14 cellular contexts compared by ENCODE assay signal in the genomic region with DNA sequence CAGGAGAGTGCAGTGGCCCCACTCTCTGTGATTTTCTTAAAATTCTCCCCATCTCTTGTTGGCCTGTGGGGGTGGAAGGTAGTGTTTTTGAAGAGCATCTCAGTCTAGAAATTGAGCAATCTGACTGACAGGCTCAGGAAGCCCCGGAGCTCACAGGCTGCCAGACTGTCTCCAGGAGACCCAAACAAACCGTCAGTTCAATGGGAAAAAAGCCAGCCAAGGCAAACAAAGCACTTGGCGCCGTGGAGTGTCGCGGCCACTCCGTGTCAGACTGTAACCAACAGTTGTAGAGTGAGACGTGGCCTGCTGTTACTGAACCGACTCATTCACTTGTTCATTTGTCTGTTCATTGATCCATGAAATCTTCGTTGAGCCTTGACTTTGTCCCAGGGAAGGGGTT. TPM values are rescaled to one million over a fixed set of nuclear protein-coding genes. Genes with fewer than 3 reads are reported as not detected.
DNase-seq lines count a peak whose midpoint lies in the region; ATAC-seq and TF ChIP-seq lines count a peak whose summit lies in the region.
"Had no signal": no experiment of that assay in that cellular context is flagged by ENCODE, and none has a peak within 500 bp of the region (broad histone marks: within the 10 kb centered on the region; RNA-seq: fewer than 3 reads in every experiment).

No MANE protein-coding gene starts in this region.

- no peaks in the 10 kb centered on the region for H3K4me1 Mint-ChIP-seq in stimulated activated naive CD8-positive, alpha-beta T cell treated with anti-CD3 and anti-CD28 coated beads, Interleukin-15, amount 100 ng/mL, for 72 hours

- H3K27ac Mint-ChIP-seq in stimulated activated naive CD8-positive, alpha-beta T cell treated with anti-CD3 and anti-CD28 coated beads, Interleukin-15, amount 100 ng/mL, for 72 hours = no peak overlapping the region
- H3K27ac Mint-ChIP-seq: activated naive CD4-positive, alpha-beta T cell treated with anti-CD3 and anti-CD28 coated beads, Interleukin-2, amount 10 ng/mL, durations not matched to agents 7 days and 5 days; CD4-positive, alpha-beta T cell had no signal

- no peaks in the 10 kb centered on the region for H3K9me3 Mint-ChIP-seq in stimulated activated naive CD8-positive, alpha-beta T cell treated with anti-CD3 and anti-CD28 coated beads, Interleukin-15, amount 100 ng/mL, for 72 hours
- H3K9me3 Mint-ChIP-seq: activated naive CD4-positive, alpha-beta T cell treated with anti-CD3 and anti-CD28 coated beads, Interleukin-2, amount 10 ng/mL, durations not matched to agents 7 days and 5 days; CD4-positive, alpha-beta T cell; naive thymus-derived CD8-positive, alpha-beta T cell; stimulated activated effector memory CD8-positive, alpha-beta T cell treated with anti-CD3 and anti-CD28 coated beads, Interleukin-12 subunit alpha, Interleukin-12 subunit beta, amount 100 ng/mL, for 72 hours had no signal

- DNase-seq in DMS53 treated with DMSO at 0.1 percent for 48 hours (lab: John Stamatoyannopoulos, UW; ENCODE audit: unreplicated experiment) = peak; percentile 13
- DNase-seq in NCI-H2081 (lab: John Stamatoyannopoulos, UW) = peak; percentile 64 to 90
- peak; percentile 68 for DNase-seq in brain microvascular endothelial cell
- DNase-seq in left lobe of liver (ENCODE audit: low spot score) = peak; percentile 70
- DNase-seq in GDM1 (lab: John Stamatoyannopoulos, UW) = no peak
- no peak for DNase-seq in activated CD4-positive, alpha-beta T cell treated with anti-CD3 and anti-CD28 coated beads for 1 hour
- DNase-seq in stimulated activated naive CD8-positive, alpha-beta T cell treated with anti-CD3 and anti-CD28 coated beads, Interleukin-15, amount 100 ng/mL, for 72 hours = no peak
- no peak for DNase-seq in GM19240 (ENCODE audit: insufficient read length, low spot score)
- DNase-seq: activated CD4-positive, alpha-beta T cell treated with anti-CD3 and anti-CD28 coated beads, Interleukin-2, amount 50 U/mL, for 1 hour; activated naive CD4-positive, alpha-beta T cell treated with anti-CD3 and anti-CD28 coated beads, Interleukin-2, amount 10 ng/mL, durations not matched to agents 7 days and 5 days; CD4-positive, alpha-beta T cell; naive thymus-derived CD8-positive, alpha-beta T cell; NCI-H2227 treated with DMSO at 0.1 percent for 48 hours had no signal

- peak; percentile 93 for ATAC-seq in left lobe of liver
- ATAC-seq in stimulated activated naive CD8-positive, alpha-beta T cell treated with anti-CD3 and anti-CD28 coated beads, Interleukin-15, amount 100 ng/mL, for 72 hours = no peak
- ATAC-seq: naive thymus-derived CD8-positive, alpha-beta T cell; stimulated activated effector memory CD8-positive, alpha-beta T cell treated with anti-CD3 and anti-CD28 coated beads, Interleukin-12 subunit alpha, Interleukin-12 subunit beta, amount 100 ng/mL, for 72 hours had no signal

- TF ChIP-seq CTCF in brain microvascular endothelial cell (IDR thresholded peaks at IDR 0.05; ENCODE audit: low read depth, low read length, missing control alignments) = no peak

- H3K27me3 Mint-ChIP-seq in stimulated activated naive CD8-positive, alpha-beta T cell treated with anti-CD3 and anti-CD28 coated beads, Interleukin-15, amount 100 ng/mL, for 72 hours = no peaks in the 10 kb centered on the region
- H3K27me3 Mint-ChIP-seq: CD4-positive, alpha-beta T cell; naive thymus-derived CD8-positive, alpha-beta T cell had no signal

- no peak overlapping the region for H3K4me3 Mint-ChIP-seq in stimulated activated naive CD8-positive, alpha-beta T cell treated with anti-CD3 and anti-CD28 coated beads, Interleukin-15, amount 100 ng/mL, for 72 hours
- H3K4me3 Mint-ChIP-seq: activated naive CD4-positive, alpha-beta T cell treated with anti-CD3 and anti-CD28 coated beads, Interleukin-2, amount 10 ng/mL, durations not matched to agents 7 days and 5 days; CD4-positive, alpha-beta T cell; naive thymus-derived CD8-positive, alpha-beta T cell; stimulated activated effector memory CD8-positive, alpha-beta T cell treated with anti-CD3 and anti-CD28 coated beads, Interleukin-12 subunit alpha, Interleukin-12 subunit beta, amount 100 ng/mL, for 72 hours had no signal

- H3K27ac ChIP-seq in brain microvascular endothelial cell = no peak overlapping the region

- H3K36me3 ChIP-seq in brain microvascular endothelial cell (replicated peaks) = no peaks in the 10 kb centered on the region

- H3K27me3 ChIP-seq in brain microvascular endothelial cell (replicated peaks) = no peaks in the 10 kb centered on the region

- no peak overlapping the region for H3K4me3 ChIP-seq in brain microvascular endothelial cell (ENCODE audit: low read depth, low read length)

- in situ Hi-C loops in brain microvascular endothelial cell (cut with HindIII; ENCODE audit: low pct_ligation_motif_present, low sequenced_read_pairs) = no loop called here

RNA-seq across cellular contexts. Expression of a gene that starts 33.7 kb away (rescaled TPM):
- 3.0 TPM for total RNA-seq in left lobe of liver

Comparison
In these comparisons a context has a peak if more than half of its experiments do, and no peak if none do; other contexts are left out.
1. DNase-seq: peak in DMS53 treated with DMSO at 0.1 percent for 48 hours (single experiment), NCI-H2081 (2 of 2), brain microvascular endothelial cell (single experiment) and left lobe of liver (single experiment); none in GDM1 (single experiment), activated CD4-positive, alpha-beta T cell treated with anti-CD3 and anti-CD28 coated beads for 1 hour (single experiment), stimulated activated naive CD8-positive, alpha-beta T cell treated with anti-CD3 and anti-CD28 coated beads, Interleukin-15, amount 100 ng/mL, for 72 hours (0 of 2) and GM19240 (single experiment).